Comparison of ENCODE assay signal across 21 cellular contexts in the genomic region with DNA sequence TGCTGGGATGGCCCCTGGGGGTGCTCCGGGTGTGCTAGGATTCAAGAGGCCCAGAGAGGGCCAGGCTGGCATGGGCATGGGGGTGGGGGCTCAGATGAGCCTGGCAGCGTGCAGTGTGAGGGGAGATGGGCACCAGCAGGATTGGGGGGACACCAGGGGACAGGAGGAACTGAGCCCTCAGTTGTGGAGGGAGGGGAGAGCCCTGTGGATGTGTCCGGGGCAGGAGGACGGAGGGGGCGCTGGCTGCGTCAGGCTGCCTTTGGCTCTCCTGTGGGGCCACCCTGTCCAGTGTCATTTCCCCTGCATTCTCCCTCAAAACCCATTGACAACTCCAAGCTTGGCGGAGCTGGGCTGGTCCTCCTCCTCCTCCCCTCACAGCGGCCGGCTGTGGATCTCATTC. TPM values are rescaled to one million over a fixed set of nuclear protein-coding genes. Genes with fewer than 3 reads are reported as not detected.
A peak's percentile ranks its signal among the peaks of the same experiment; 100 is the strongest.
DNase-seq lines count a peak whose midpoint lies in the region; ATAC-seq and TF ChIP-seq lines count a peak whose summit lies in the region.
"Had no signal": no experiment of that assay in that cellular context is flagged by ENCODE, and none has a peak within 500 bp of the region (broad histone marks: within the 10 kb centered on the region; RNA-seq: fewer than 3 reads in every experiment).

No MANE protein-coding gene starts in this region.

- H2BK120ac ChIP-seq in neuronal stem cell (ENCODE audit: low read depth, low read length) = no peak overlapping the region

- H3K36me3 Mint-ChIP-seq in activated T-helper 1 cell treated with anti-CD3 and anti-CD28 coated beads, Interleukin-12 subunit alpha, Interleukin-12 subunit beta, Interleukin-2, Interleukin-4 antibody, amounts not matched to agents 30 ng/mL and 10 ng/mL and 1 ng/mL, durations not matched to agents 14 hours and 24 hours and 36 hours (ENCODE audit: low read depth) = peaks cover 6% of the 10 kb centered on the region
- H3K36me3 Mint-ChIP-seq: CD14-positive monocyte; CD8-positive, alpha-beta memory T cell had no signal

- H2AFZ ChIP-seq in neuronal stem cell (ENCODE audit: low read length) = no peak overlapping the region
- H2AFZ ChIP-seq: GM23248 had no signal

- peaks cover 0 to 3% (median 0%) of the 10 kb centered on the region in 3 experiments for H3K27me3 ChIP-seq in neuronal stem cell (ENCODE audit: control insufficient read depth in 3 of 3, insufficient read depth in 3 of 3, low read depth in 1 of 3, low read length in 3 of 3)
- no peaks in the 10 kb centered on the region for H3K27me3 ChIP-seq in body of pancreas
- H3K27me3 ChIP-seq: BLaER1 treated with 17β-estradiol and CSF1 and Interleukin-3, amounts not matched to agents 10 nM and 100 nM had no signal

- TF ChIP-seq CTCF in GM13976 (IDR thresholded peaks at IDR 0.05; ENCODE audit: borderline replicate concordance, control extremely low read depth, extremely low read depth, insufficient read depth, missing control alignments) (no peak), body of pancreas (IDR thresholded peaks at IDR 0.05) (no peak), GM13977 (IDR thresholded peaks at IDR 0.05; ENCODE audit: extremely low read depth, insufficient read depth, missing control alignments) (no peak)

- intact Hi-C loops in activated T-helper 1 cell treated with anti-CD3 and anti-CD28 coated beads, Interleukin-12 subunit alpha, Interleukin-12 subunit beta, Interleukin-2, Interleukin-4 antibody, amounts not matched to agents 30 ng/mL and 10 ng/mL and 1 ng/mL, durations not matched to agents 14 hours and 24 hours and 36 hours (cut with micrococcal nuclease) = no loop called here
- intact Hi-C loops in body of pancreas (cut with DNase I) = no loop called here

- no peak overlapping the region for H4K91ac ChIP-seq in neuronal stem cell (ENCODE audit: low read depth, low read length, poor library complexity)

- no peak overlapping the region for H2BK12ac ChIP-seq in neuronal stem cell (ENCODE audit: low read length)

- H3K9me3 ChIP-seq in neuronal stem cell (replicated peaks in 1 of 2; ENCODE audit: control insufficient read depth in 2 of 2, insufficient read depth in 1 of 2, low read depth in 1 of 2, low read length in 2 of 2) (no peaks in the 10 kb centered on the region), body of pancreas (no peaks in the 10 kb centered on the region)

- H3K18ac ChIP-seq in neuronal stem cell (ENCODE audit: low read length) = no peak overlapping the region

- no peaks in the 10 kb centered on the region for H3K36me3 ChIP-seq in neuronal stem cell (replicated peaks in 1 of 2; ENCODE audit: control insufficient read depth in 2 of 2, insufficient read depth in 2 of 2, low read length in 2 of 2)
- H3K36me3 ChIP-seq in body of pancreas (replicated peaks in 1 of 2; ENCODE audit: insufficient read depth in 1 of 2, low read depth in 2 of 2) = no peaks in the 10 kb centered on the region

- H3K23ac ChIP-seq in neuronal stem cell (ENCODE audit: low read depth, low read length, poor library complexity) = no peak overlapping the region

- H3K27me3 Mint-ChIP-seq in activated T-helper 1 cell treated with anti-CD3 and anti-CD28 coated beads, Interleukin-12 subunit alpha, Interleukin-12 subunit beta, Interleukin-2, Interleukin-4 antibody, amounts not matched to agents 30 ng/mL and 10 ng/mL and 1 ng/mL, durations not matched to agents 14 hours and 24 hours and 36 hours (ENCODE audit: insufficient read depth) = no peaks in the 10 kb centered on the region
- H3K27me3 Mint-ChIP-seq: B cell; CD8-positive, alpha-beta memory T cell had no signal

- H3K27ac Mint-ChIP-seq in activated T-helper 1 cell treated with anti-CD3 and anti-CD28 coated beads, Interleukin-12 subunit alpha, Interleukin-12 subunit beta, Interleukin-2, Interleukin-4 antibody, amounts not matched to agents 30 ng/mL and 10 ng/mL and 1 ng/mL, durations not matched to agents 14 hours and 24 hours and 36 hours = peak overlapping the region; percentile 12
- H3K27ac Mint-ChIP-seq: B cell; CD4-positive, alpha-beta T cell; CD8-positive, alpha-beta memory T cell; H9; HFFc6 had no signal

- no peak overlapping the region for H3K4ac ChIP-seq in neuronal stem cell (ENCODE audit: low read length)

- H3K4me1 Mint-ChIP-seq in activated T-helper 1 cell treated with anti-CD3 and anti-CD28 coated beads, Interleukin-12 subunit alpha, Interleukin-12 subunit beta, Interleukin-2, Interleukin-4 antibody, amounts not matched to agents 30 ng/mL and 10 ng/mL and 1 ng/mL, durations not matched to agents 14 hours and 24 hours and 36 hours (ENCODE audit: low read depth) = peaks cover 67% of the 10 kb centered on the region
- H3K4me1 Mint-ChIP-seq: CD14-positive monocyte; CD8-positive, alpha-beta memory T cell had no signal

- no peak for TF ChIP-seq POLR2A in body of pancreas (IDR thresholded peaks at IDR 0.05)

- no peaks in the 10 kb centered on the region for H3K4me1 ChIP-seq in neuronal stem cell (ENCODE audit: control insufficient read depth in 2 of 2, insufficient read depth in 1 of 2, low read depth in 1 of 2, low read length in 2 of 2)
- no peaks in the 10 kb centered on the region for H3K4me1 ChIP-seq in body of pancreas

- DNase-seq in GM13976 (ENCODE audit: low spot score) (peak; percentile 11), mesenteric fat pad (ENCODE audit: low spot score) (peak; percentile 39), neuronal stem cell (ENCODE audit: low spot score) (no peak), body of pancreas (no peak), GM13977 (ENCODE audit: low spot score) (no peak), 8988T (no peak)
- DNase-seq in activated T-helper 1 cell treated with anti-CD3 and anti-CD28 coated beads, Interleukin-12 subunit alpha, Interleukin-12 subunit beta, Interleukin-2, Interleukin-4 antibody, amounts not matched to agents 30 ng/mL and 10 ng/mL and 1 ng/mL, durations not matched to agents 14 hours and 24 hours and 36 hours (ENCODE audit: low spot score) = no peak
- DNase-seq: CD4-positive, alpha-beta T cell; CD8-positive, alpha-beta memory T cell; DMS 273 treated with DMSO at 0.1 percent for 48 hours; DMS79; EL; GDM1; GM23248; H9; HFFc6 had no signal

- no CpG with 5 or more reads among the region's 9 CpGs for WGBS in neuronal stem cell (ENCODE audit: extremely low coverage in 2 of 2, insufficient read length in 2 of 2, insufficient replicate concordance in 1 of 2), 2 donors
- 78 to 84% methylated on average over 7 to 9 of the region's 9 CpGs for WGBS in body of pancreas, 2 donors

- no peak overlapping the region for H4K8ac ChIP-seq in neuronal stem cell (ENCODE audit: low read depth, low read length)

- H3K4me3 ChIP-seq in neuronal stem cell (ENCODE audit: low read length in 2 of 2) (no peak overlapping the region), body of pancreas (no peak overlapping the region)
- H3K4me3 ChIP-seq: BLaER1 treated with 17β-estradiol and CSF1 and Interleukin-3, amounts not matched to agents 10 nM and 100 nM; GM12878; GM23248 had no signal

- H2AK5ac ChIP-seq in neuronal stem cell (ENCODE audit: low read depth, low read length) = peak overlapping the region; percentile 79

- no peaks in the 10 kb centered on the region for H3K79me1 ChIP-seq in neuronal stem cell (ENCODE audit: low read depth, low read length)

- no peak overlapping the region for H2BK5ac ChIP-seq in neuronal stem cell (ENCODE audit: low read length)

- H3K14ac ChIP-seq in neuronal stem cell (ENCODE audit: low read length) = no peak overlapping the region

- no peak overlapping the region for H3K4me3 Mint-ChIP-seq in activated T-helper 1 cell treated with anti-CD3 and anti-CD28 coated beads, Interleukin-12 subunit alpha, Interleukin-12 subunit beta, Interleukin-2, Interleukin-4 antibody, amounts not matched to agents 30 ng/mL and 10 ng/mL and 1 ng/mL, durations not matched to agents 14 hours and 24 hours and 36 hours
- H3K4me3 Mint-ChIP-seq: B cell; CD14-positive monocyte; CD4-positive, alpha-beta T cell; CD8-positive, alpha-beta memory T cell; H9; HFFc6 had no signal

- no peaks in the 10 kb centered on the region for H3K9me3 Mint-ChIP-seq in activated T-helper 1 cell treated with anti-CD3 and anti-CD28 coated beads, Interleukin-12 subunit alpha, Interleukin-12 subunit beta, Interleukin-2, Interleukin-4 antibody, amounts not matched to agents 30 ng/mL and 10 ng/mL and 1 ng/mL, durations not matched to agents 14 hours and 24 hours and 36 hours
- H3K9me3 Mint-ChIP-seq: CD4-positive, alpha-beta T cell; CD8-positive, alpha-beta memory T cell; H9; HFFc6 had no signal

- H3K4me2 ChIP-seq in neuronal stem cell (ENCODE audit: insufficient read depth, low read length, poor library complexity, severe bottlenecking) = no peak overlapping the region

- H3K27ac ChIP-seq in neuronal stem cell (replicated peaks; ENCODE audit: low read length) (no peak overlapping the region), body of pancreas (no peak overlapping the region)
- H3K27ac ChIP-seq: BLaER1 treated with 17β-estradiol and CSF1 and Interleukin-3, amounts not matched to agents 10 nM and 100 nM; GM23248 had no signal

- H3K9ac ChIP-seq in neuronal stem cell (ENCODE audit: low read depth, low read length, poor library complexity) = no peak overlapping the region
- H3K9ac ChIP-seq: BLaER1 treated with 17β-estradiol and CSF1 and Interleukin-3, amounts not matched to agents 10 nM and 100 nM; GM23248 had no signal

- in situ Hi-C loops in GM13976 (cut with MboI; ENCODE audit: low sequenced_read_pairs, unreplicated experiment) = no loop called here
- in situ Hi-C loops in GM13977 (cut with MboI; ENCODE audit: low pct_unique_long_range_greater_than_20kb, low sequenced_read_pairs, unreplicated experiment) = no loop called here

- H2BK15ac ChIP-seq in neuronal stem cell (ENCODE audit: low read length) = no peak overlapping the region

- ATAC-seq in body of pancreas (no peak), GM21447 (IDR thresholded peaks at IDR 0.05; ENCODE audit: unreplicated experiment) (no peak)
- ATAC-seq: GM12878 had no signal

RNA-seq across cellular contexts. Expression of a gene that starts 31.3 kb away (rescaled TPM):
- total RNA-seq in activated T-helper 1 cell treated with anti-CD3 and anti-CD28 coated beads, Interleukin-12 subunit alpha, Interleukin-12 subunit beta, Interleukin-2, Interleukin-4 antibody, amounts not matched to agents 30 ng/mL and 10 ng/mL and 1 ng/mL, durations not matched to agents 14 hours and 24 hours and 36 hours = 163 and 176 TPM in 2 replicates
- total RNA-seq in mesenteric fat pad (115 TPM), body of pancreas (100 to 1,000 TPM; 117 to 124 TPM)
- polyA plus RNA-seq in neuronal stem cell (2013, experiment 1 of 2) = 91.9 TPM
- 92.3 TPM for polyA plus RNA-seq in neuronal stem cell (2013, experiment 2 of 2)

Comparison
In these comparisons a context has a peak if more than half of its experiments do, and no peak if none do; other contexts are left out.
1. DNase-seq: peak in GM13976 (single experiment) and mesenteric fat pad (single experiment); none in activated T-helper 1 cell treated with anti-CD3 and anti-CD28 coated beads, Interleukin-12 subunit alpha, Interleukin-12 subunit beta, Interleukin-2, Interleukin-4 antibody, amounts not matched to agents 30 ng/mL and 10 ng/mL and 1 ng/mL, durations not matched to agents 14 hours and 24 hours and 36 hours (single experiment), neuronal stem cell (single experiment), body of pancreas (0 of 4), GM13977 (single experiment) and 8988T (single experiment).